Comparison of ENCODE assay signal across 2 cellular contexts in the genomic region with DNA sequence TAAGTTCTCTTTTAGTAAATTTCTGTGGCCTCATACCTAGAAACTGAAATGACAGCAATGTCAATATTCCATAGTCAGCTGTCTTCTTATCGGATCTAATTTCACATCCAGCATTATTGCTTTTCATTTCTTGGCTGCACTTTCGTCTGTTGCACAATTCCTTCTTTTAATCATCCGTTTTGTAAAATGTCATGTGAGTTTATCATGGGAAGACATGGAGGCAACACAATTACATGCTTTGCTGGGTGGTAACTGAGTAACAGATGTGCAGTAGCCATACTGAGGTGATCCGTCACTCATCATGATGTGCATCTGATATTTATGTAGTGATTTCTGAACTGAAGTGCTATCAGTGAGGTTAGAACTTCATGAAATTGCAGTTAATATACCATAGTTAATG.
TF ChIP-seq lines count a peak whose summit lies in the region.

No MANE protein-coding gene starts in this region.

TF ChIP-seq in neural cell, 6 proteins besides CTCF, POLR2A, EP300 and RAD21 (continued from another document):
- TF ChIP-seq, protein P1, sequence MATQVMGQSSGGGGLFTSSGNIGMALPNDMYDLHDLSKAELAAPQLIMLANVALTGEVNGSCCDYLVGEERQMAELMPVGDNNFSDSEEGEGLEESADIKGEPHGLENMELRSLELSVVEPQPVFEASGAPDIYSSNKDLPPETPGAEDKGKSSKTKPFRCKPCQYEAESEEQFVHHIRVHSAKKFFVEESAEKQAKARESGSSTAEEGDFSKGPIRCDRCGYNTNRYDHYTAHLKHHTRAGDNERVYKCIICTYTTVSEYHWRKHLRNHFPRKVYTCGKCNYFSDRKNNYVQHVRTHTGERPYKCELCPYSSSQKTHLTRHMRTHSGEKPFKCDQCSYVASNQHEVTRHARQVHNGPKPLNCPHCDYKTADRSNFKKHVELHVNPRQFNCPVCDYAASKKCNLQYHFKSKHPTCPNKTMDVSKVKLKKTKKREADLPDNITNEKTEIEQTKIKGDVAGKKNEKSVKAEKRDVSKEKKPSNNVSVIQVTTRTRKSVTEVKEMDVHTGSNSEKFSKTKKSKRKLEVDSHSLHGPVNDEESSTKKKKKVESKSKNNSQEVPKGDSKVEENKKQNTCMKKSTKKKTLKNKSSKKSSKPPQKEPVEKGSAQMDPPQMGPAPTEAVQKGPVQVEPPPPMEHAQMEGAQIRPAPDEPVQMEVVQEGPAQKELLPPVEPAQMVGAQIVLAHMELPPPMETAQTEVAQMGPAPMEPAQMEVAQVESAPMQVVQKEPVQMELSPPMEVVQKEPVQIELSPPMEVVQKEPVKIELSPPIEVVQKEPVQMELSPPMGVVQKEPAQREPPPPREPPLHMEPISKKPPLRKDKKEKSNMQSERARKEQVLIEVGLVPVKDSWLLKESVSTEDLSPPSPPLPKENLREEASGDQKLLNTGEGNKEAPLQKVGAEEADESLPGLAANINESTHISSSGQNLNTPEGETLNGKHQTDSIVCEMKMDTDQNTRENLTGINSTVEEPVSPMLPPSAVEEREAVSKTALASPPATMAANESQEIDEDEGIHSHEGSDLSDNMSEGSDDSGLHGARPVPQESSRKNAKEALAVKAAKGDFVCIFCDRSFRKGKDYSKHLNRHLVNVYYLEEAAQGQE (IDR thresholded peaks at IDR 0.05; ENCODE audit: borderline replicate concordance) = no peak
- TF ChIP-seq TAF1 (IDR thresholded peaks at IDR 0.05; ENCODE audit: low read depth) = no peak

TF ChIP-seq in SK-N-SH, 30 proteins besides CTCF, POLR2A, EP300 and RAD21 (continued from another document):
- TF ChIP-seq, protein P1 (IDR thresholded peaks at IDR 0.05; ENCODE audit: low read depth, low read length) = no peak
- TF ChIP-seq SIN3A (IDR thresholded peaks at IDR 0.05; ENCODE audit: borderline replicate concordance, low read depth, low read length) (no peak), EZH2phosphoT487 (IDR thresholded peaks at IDR 0.05; ENCODE audit: borderline replicate concordance, low read depth) (no peak), GABPA (IDR thresholded peaks at IDR 0.05; ENCODE audit: low read depth) (no peak), GATA2 (CRISPR knock-in tag; IDR thresholded peaks at IDR 0.05) (no peak), TEAD4 (IDR thresholded peaks at IDR 0.05; ENCODE audit: borderline replicate concordance, insufficient read depth) (no peak), MXI1 (IDR thresholded peaks at IDR 0.05; ENCODE audit: low read depth, low read length) (no peak), FOXJ3 (CRISPR knock-in tag; IDR thresholded peaks at IDR 0.05) (no peak), SMC3 (IDR thresholded peaks at IDR 0.05; ENCODE audit: low read depth, low read length) (no peak), ELF1 (IDR thresholded peaks at IDR 0.05) (no peak)
